ENCODE assay signal across 19 cellular contexts in genomic region chr17:76751416-76751993, GRCh38. TPM values are rescaled to one million over a fixed set of nuclear protein-coding genes. Genes with fewer than 3 reads are reported as not detected.
DNase-seq lines count a peak whose midpoint lies in the region; ATAC-seq, FAIRE-seq and TF ChIP-seq lines count a peak whose summit lies in the region.
"Had no signal": no experiment of that assay in that cellular context is flagged by ENCODE, and none has a peak within 500 bp of the region (broad histone marks: within the 10 kb centered on the region; RNA-seq: fewer than 3 reads in every experiment).

No MANE protein-coding gene starts in this region.

- no peaks in the 10 kb centered on the region for H3K27me3 ChIP-seq in HepG2 (ENCODE audit: control insufficient read depth in 1 of 2, insufficient read depth in 2 of 2, low read length in 2 of 2)
- H3K27me3 ChIP-seq in right lobe of liver, result no peaks in the 10 kb centered on the region
- H3K27me3 ChIP-seq in DOHH2 (ENCODE audit: control insufficient read depth, low read length), result no peaks in the 10 kb centered on the region
- H3K27me3 ChIP-seq: SJCRH30 had no signal

- CTCF ChIA-PET in HepG2 (lab: Yijun Ruan, JAX; ENCODE audit: low intra/inter-chr PET ratio, low total read pairs), result no interaction called here

- H3K4me1 ChIP-seq in HepG2 (ENCODE audit: insufficient read depth, low read length) (no peaks in the 10 kb centered on the region), right lobe of liver (no peaks in the 10 kb centered on the region), DOHH2 (ENCODE audit: control insufficient read depth, low read length) (peaks cover 6% of the 10 kb centered on the region)
- H3K4me1 ChIP-seq: SJCRH30 had no signal

- WGBS in HepG2 (ENCODE audit: low lambda C conversion rate), result 95% methylated on average over 3 of the region's 3 CpGs
- 81% methylated on average over 3 of the region's 3 CpGs for WGBS in right lobe of liver (ENCODE audit: insufficient coverage, low coverage, low lambda C conversion rate, missing lambda C conversion rate)

- FAIRE-seq in HepG2 (lab: Jason Lieb, UNC), result no peak
- FAIRE-seq: GM12892, H54 had no signal

- DNase-seq in HepG2 (ENCODE audit: low spot score) (no peak), right lobe of liver (no peak), pons (ENCODE audit: low spot score) (peak; percentile 12), medulla oblongata (ENCODE audit: extremely low spot score) (no peak), progenitor cell of endocrine pancreas (ENCODE audit: low spot score, unreplicated experiment) (no peak)
- no peak for DNase-seq in activated T-cell treated with anti-CD3 and anti-CD28 coated beads, Interleukin-2, amount 50 U/mL, for 48 hours
- DNase-seq: Calu3, HFFc6, NCI-H1436 treated with DMSO at 0.1 percent for 48 hours, NCI-H2029 treated with DMSO at 0.1 percent for 48 hours, NCI-H2171, NCI-H526, SJCRH30 had no signal

- H3K4me3 Mint-ChIP-seq in activated T-helper 17 cell treated with anti-CD3 and anti-CD28 coated beads, Interleukin-2, amount 50 U/mL, for 72 hours, result peak overlapping the region; percentile 95
- no peak overlapping the region for H3K4me3 Mint-ChIP-seq in progenitor cell of endocrine pancreas (ENCODE audit: low read depth)
- H3K4me3 Mint-ChIP-seq: CD14-positive monocyte, HFFc6 had no signal

- H3K36me3 Mint-ChIP-seq in activated T-helper 17 cell treated with anti-CD3 and anti-CD28 coated beads, Interleukin-2, amount 50 U/mL, for 72 hours (ENCODE audit: low read depth), result peaks cover 52% of the 10 kb centered on the region
- peaks cover 14% of the 10 kb centered on the region for H3K36me3 Mint-ChIP-seq in progenitor cell of endocrine pancreas (ENCODE audit: insufficient read depth)

- TF ChIP-seq CTCF in HepG2 (CRISPR knock-in tag; IDR thresholded peaks at IDR 0.05), result no peak
- TF ChIP-seq CTCF in right lobe of liver (IDR thresholded peaks at IDR 0.05), result no peak
- no peak for TF ChIP-seq CTCF in DOHH2 (IDR thresholded peaks at IDR 0.05; ENCODE audit: low read depth, low read length, poor library complexity, severe bottlenecking)
- TF ChIP-seq CTCF in progenitor cell of endocrine pancreas (IDR thresholded peaks at IDR 0.05; ENCODE audit: unreplicated experiment), result no peak

- H3K9me2 ChIP-seq in DOHH2 (replicated peaks; ENCODE audit: control insufficient read depth, low read length), result no peaks in the 10 kb centered on the region

- no peaks in the 10 kb centered on the region for H4K20me1 ChIP-seq in HepG2 (ENCODE audit: insufficient read depth, low read length)
- no peaks in the 10 kb centered on the region for H4K20me1 ChIP-seq in DOHH2 (ENCODE audit: control insufficient read depth, insufficient read depth, low read depth, low read length)

- POLR2A ChIA-PET in HepG2 (lab: Yijun Ruan, JAX), result no interaction called here

- H3K4me2 ChIP-seq in HepG2 (ENCODE audit: low read depth, low read length), result no peak overlapping the region
- 0 out of 2 replicates have a peak overlapping the region, but pooled peaks have one; percentile 19 for H3K4me2 ChIP-seq in DOHH2 (ENCODE audit: low read length)
- H3K4me2 ChIP-seq: KMS-11 had no signal

- H3K9me3 Mint-ChIP-seq in activated T-helper 17 cell treated with anti-CD3 and anti-CD28 coated beads, Interleukin-2, amount 50 U/mL, for 72 hours, result no peaks in the 10 kb centered on the region
- no peaks in the 10 kb centered on the region for H3K9me3 Mint-ChIP-seq in progenitor cell of endocrine pancreas (ENCODE audit: low read depth)
- H3K9me3 Mint-ChIP-seq: CD14-positive monocyte, HFFc6 had no signal

- TF ChIP-seq POLR2A in HepG2 (IDR thresholded peaks at IDR 0.05; ENCODE audit: insufficient read depth in 1 of 2, low read depth in 2 of 2, low read length in 2 of 2) (no peak), right lobe of liver (IDR thresholded peaks at IDR 0.05) (no peak)

- no peaks in the 10 kb centered on the region for H3F3A ChIP-seq in DOHH2 (ENCODE audit: control insufficient read depth, insufficient read depth)

- no peak for TF ChIP-seq RAD21 in HepG2 (CRISPR knock-in tag; IDR thresholded peaks at IDR 0.05)

- H2AFZ ChIP-seq in HepG2 (ENCODE audit: low read length), result no peak overlapping the region

- no peak overlapping the region for H3K4me3 ChIP-seq in HepG2 (replicated peaks in 1 of 3; ENCODE audit: insufficient read depth in 1 of 3, low read depth in 2 of 3, low read length in 3 of 3)
- H3K4me3 ChIP-seq in right lobe of liver, result no peak overlapping the region
- H3K4me3 ChIP-seq in DOHH2 (ENCODE audit: low read length), result no peak overlapping the region
- H3K4me3 ChIP-seq: SJCRH30 had no signal

- no peaks in the 10 kb centered on the region for H3K79me2 ChIP-seq in HepG2 (ENCODE audit: insufficient read depth, low read length)
- no peaks in the 10 kb centered on the region for H3K79me2 ChIP-seq in DOHH2 (ENCODE audit: control insufficient read depth, low read length)

- no peaks in the 10 kb centered on the region for H3K27me3 Mint-ChIP-seq in activated T-helper 17 cell treated with anti-CD3 and anti-CD28 coated beads, Interleukin-2, amount 50 U/mL, for 72 hours
- H3K27me3 Mint-ChIP-seq in progenitor cell of endocrine pancreas, result no peaks in the 10 kb centered on the region

- intact Hi-C loops in HepG2 (cut with micrococcal nuclease; ENCODE audit: unreplicated experiment), result no loop called here
- intact Hi-C loops in right lobe of liver (cut with DNase I), result no loop called here

- ATAC-seq in HepG2 (no peak), right lobe of liver (no peak)
- ATAC-seq in activated T-helper 17 cell treated with anti-CD3 and anti-CD28 coated beads, Interleukin-2, amount 50 U/mL, for 72 hours (replicated peaks), result no peak

- no peak overlapping the region for H3K27ac ChIP-seq in HepG2 (ENCODE audit: extremely low read length, insufficient read depth, low read length)
- no peak overlapping the region for H3K27ac ChIP-seq in right lobe of liver
- H3K27ac ChIP-seq in DOHH2 (ENCODE audit: low read depth, low read length), result no peak overlapping the region
- H3K27ac ChIP-seq: KMS-11, SJCRH30 had no signal

- no peak for TF ChIP-seq EP300 in HepG2 (IDR thresholded peaks at IDR 0.05; ENCODE audit: low read depth in 2 of 2, low read length in 2 of 2)
- TF ChIP-seq EP300 in HepG2 (CRISPR knock-in tag; IDR thresholded peaks at IDR 0.05; ENCODE audit: borderline replicate concordance), result no peak

- no TSS peak for BruUV-seq in HepG2 (replicated peaks; lab: Mats Ljungman, UMichigan)

- peak overlapping the region; percentile 98 for H3K27ac Mint-ChIP-seq in activated T-helper 17 cell treated with anti-CD3 and anti-CD28 coated beads, Interleukin-2, amount 50 U/mL, for 72 hours
- H3K27ac Mint-ChIP-seq in progenitor cell of endocrine pancreas, result no peak overlapping the region
- H3K27ac Mint-ChIP-seq: CD14-positive monocyte, HFFc6 had no signal

- no peak overlapping the region for H3K9ac ChIP-seq in HepG2 (ENCODE audit: insufficient read depth, low read depth, low read length)
- H3K9ac ChIP-seq: KMS-11 had no signal

- H3K4me1 Mint-ChIP-seq in activated T-helper 17 cell treated with anti-CD3 and anti-CD28 coated beads, Interleukin-2, amount 50 U/mL, for 72 hours, result peaks cover 16% of the 10 kb centered on the region
- H3K4me1 Mint-ChIP-seq in progenitor cell of endocrine pancreas (ENCODE audit: low read depth), result peaks cover 1% of the 10 kb centered on the region

- no peaks in the 10 kb centered on the region for H3K9me3 ChIP-seq in HepG2 (ENCODE audit: low read length)
- H3K9me3 ChIP-seq in right lobe of liver, result no peaks in the 10 kb centered on the region
- H3K9me3 ChIP-seq in DOHH2 (ENCODE audit: control insufficient read depth, insufficient read depth, low read length), result no peaks in the 10 kb centered on the region
- H3K9me3 ChIP-seq: SJCRH30 had no signal

- in situ Hi-C loops in HepG2 (cut with HindIII; ENCODE audit: extremely low pct_ligation_motif_present, low pct_unique_long_range_greater_than_20kb), result no loop called here

- H3K36me3 ChIP-seq in HepG2 (replicated peaks in 1 of 2; ENCODE audit: control insufficient read depth in 1 of 2, insufficient read depth in 2 of 2, low read length in 2 of 2) (peaks cover 5 to 22% of the 10 kb centered on the region in 2 experiments; a peak in 4 of 5 replicates), right lobe of liver (peaks cover 0 to 8% (median 4%) of the 10 kb centered on the region in 4 donors), DOHH2 (ENCODE audit: control insufficient read depth, low read length) (peaks cover 2% of the 10 kb centered on the region)

RNA-seq across cellular contexts. Expression of gene MFSD11, which starts 13.6 kb away (rescaled TPM):
- total RNA-seq in HepG2 (2016; rRNA removed; fragmentation: Illumina TruSeq; extraction: Trizol), result 19.4 and 36.3 TPM in 2 replicates
- total RNA-seq in HepG2 (2016; cell fraction: cytosol; rRNA removed; fragmentation: Illumina TruSeq; extraction: Trizol; ENCODE audit: low read depth), result 19.7 and 21.0 TPM in 2 replicates
- 17.3 and 35.0 TPM in 2 replicates for total RNA-seq in HepG2 (2016; cell fraction: insoluble cytoplasmic fraction; rRNA removed; fragmentation: Illumina TruSeq; extraction: Trizol)
- total RNA-seq in HepG2 (2016; cell fraction: membrane; rRNA removed; fragmentation: Illumina TruSeq; extraction: Trizol), result 17.5 and 20.2 TPM in 2 replicates
- total RNA-seq in HepG2 (2016; cell fraction: nucleus; rRNA removed; fragmentation: Illumina TruSeq; extraction: Trizol), result 39.1 and 44.6 TPM in 2 replicates
- 25.2 and 26.1 TPM in 2 replicates for polyA plus RNA-seq in HepG2 (2011; rRNA removed)
- polyA plus RNA-seq in HepG2 (2011; cell fraction: cytosol; rRNA removed), result 11.6 and 16.0 TPM in 2 replicates
- polyA plus RNA-seq in HepG2 (2011; cell fraction: nucleus; rRNA removed), result 59.2 and 64.8 TPM in 2 replicates
- 20.4 and 24.1 TPM in 2 replicates for polyA plus RNA-seq in HepG2 (2012)
- 5.8 and 6.2 TPM in 2 replicates for polyA plus RNA-seq in HepG2 (2016; cell fraction: cytosol; fragmentation: Illumina TruSeq; extraction: Trizol; ENCODE audit: low read depth)
- polyA plus RNA-seq in HepG2 (2016; cell fraction: insoluble cytoplasmic fraction; fragmentation: Illumina TruSeq; extraction: Trizol; ENCODE audit: low read depth), result 13.0 and 15.6 TPM in 2 replicates
- polyA plus RNA-seq in HepG2 (2016; cell fraction: membrane; fragmentation: Illumina TruSeq; extraction: Trizol; ENCODE audit: low read depth), result 9.2 and 11.8 TPM in 2 replicates
- polyA plus RNA-seq in HepG2 (2016; cell fraction: nucleus; fragmentation: Illumina TruSeq; extraction: Trizol; ENCODE audit: insufficient read depth, low read depth), result 60.1 and 68.2 TPM in 2 replicates
- polyA minus RNA-seq in HepG2 (2011; rRNA and poly(A)+ RNA removed; ENCODE audit: low replicate concordance), result 33.4 and 39.8 TPM in 2 replicates
- polyA minus RNA-seq in HepG2 (2011; cell fraction: cytosol; rRNA and poly(A)+ RNA removed), result 12.8 and 16.1 TPM in 2 replicates
- 36.3 and 51.1 TPM in 2 replicates for polyA minus RNA-seq in HepG2 (2011; cell fraction: nucleus; rRNA and poly(A)+ RNA removed)
- total RNA-seq in right lobe of liver, result 10 to 100 TPM in 5 of 6 experiments, 1 to 10 TPM in 1; 8.5 to 16.3 (median 15.3) TPM
- total RNA-seq in activated T-helper 17 cell treated with anti-CD3 and anti-CD28 coated beads, Interleukin-2, amount 50 U/mL, for 72 hours, result 10 to 100 TPM; 20.9 to 28.6 TPM
- 35.6 and 38.7 TPM in 2 replicates for total RNA-seq in progenitor cell of endocrine pancreas

RNA-seq across cellular contexts. Expression of gene SRSF2, which starts 14.4 kb away (rescaled TPM):
- 249 and 319 TPM in 2 replicates for total RNA-seq in HepG2 (2016; rRNA removed; fragmentation: Illumina TruSeq; extraction: Trizol)
- 103 and 114 TPM in 2 replicates for total RNA-seq in HepG2 (2016; cell fraction: cytosol; rRNA removed; fragmentation: Illumina TruSeq; extraction: Trizol; ENCODE audit: low read depth)
- total RNA-seq in HepG2 (2016; cell fraction: insoluble cytoplasmic fraction; rRNA removed; fragmentation: Illumina TruSeq; extraction: Trizol), result 260 and 312 TPM in 2 replicates
- 135 and 140 TPM in 2 replicates for total RNA-seq in HepG2 (2016; cell fraction: membrane; rRNA removed; fragmentation: Illumina TruSeq; extraction: Trizol)
- total RNA-seq in HepG2 (2016; cell fraction: nucleus; rRNA removed; fragmentation: Illumina TruSeq; extraction: Trizol), result 349 and 418 TPM in 2 replicates
- 306 and 308 TPM in 2 replicates for polyA plus RNA-seq in HepG2 (2011; rRNA removed)
- polyA plus RNA-seq in HepG2 (2011; cell fraction: cytosol; rRNA removed), result 103 and 169 TPM in 2 replicates
- 1,720 and 2,373 TPM in 2 replicates for polyA plus RNA-seq in HepG2 (2011; cell fraction: nucleus; rRNA removed)
- 214 and 282 TPM in 2 replicates for polyA plus RNA-seq in HepG2 (2012)
- 77.5 and 85.0 TPM in 2 replicates for polyA plus RNA-seq in HepG2 (2016; cell fraction: cytosol; fragmentation: Illumina TruSeq; extraction: Trizol; ENCODE audit: low read depth)
- 376 and 395 TPM in 2 replicates for polyA plus RNA-seq in HepG2 (2016; cell fraction: insoluble cytoplasmic fraction; fragmentation: Illumina TruSeq; extraction: Trizol; ENCODE audit: low read depth)
- polyA plus RNA-seq in HepG2 (2016; cell fraction: membrane; fragmentation: Illumina TruSeq; extraction: Trizol; ENCODE audit: low read depth), result 116 and 123 TPM in 2 replicates
- 776 and 819 TPM in 2 replicates for polyA plus RNA-seq in HepG2 (2016; cell fraction: nucleus; fragmentation: Illumina TruSeq; extraction: Trizol; ENCODE audit: insufficient read depth, low read depth)
- 243 and 377 TPM in 2 replicates for polyA minus RNA-seq in HepG2 (2011; rRNA and poly(A)+ RNA removed; ENCODE audit: low replicate concordance)
- polyA minus RNA-seq in HepG2 (2011; cell fraction: cytosol; rRNA and poly(A)+ RNA removed), result 59.7 and 82.4 TPM in 2 replicates
- polyA minus RNA-seq in HepG2 (2011; cell fraction: nucleus; rRNA and poly(A)+ RNA removed), result 526 and 551 TPM in 2 replicates
- total RNA-seq in right lobe of liver, result 100 to 1,000 TPM in 1 of 6 experiments, 10 to 100 TPM in 5; 62.4 to 106 (median 86.0) TPM
- 100 to 1,000 TPM; 254 to 438 TPM for total RNA-seq in activated T-helper 17 cell treated with anti-CD3 and anti-CD28 coated beads, Interleukin-2, amount 50 U/mL, for 72 hours
- total RNA-seq in progenitor cell of endocrine pancreas, result 265 and 276 TPM in 2 replicates

RNA-seq across cellular contexts. Expression of gene METTL23, which starts 24.9 kb away (rescaled TPM):
- total RNA-seq in HepG2 (2016; rRNA removed; fragmentation: Illumina TruSeq; extraction: Trizol) (39.7 and 39.9 TPM in 2 replicates), right lobe of liver (10 to 100 TPM; 16.0 to 25.0 (median 18.7) TPM), progenitor cell of endocrine pancreas (28.2 TPM in 2 replicates)
- total RNA-seq in HepG2 (2016; cell fraction: cytosol; rRNA removed; fragmentation: Illumina TruSeq; extraction: Trizol; ENCODE audit: low read depth), result 13.8 and 15.1 TPM in 2 replicates
- 40.1 and 40.8 TPM in 2 replicates for total RNA-seq in HepG2 (2016; cell fraction: insoluble cytoplasmic fraction; rRNA removed; fragmentation: Illumina TruSeq; extraction: Trizol)
- 23.4 and 26.9 TPM in 2 replicates for total RNA-seq in HepG2 (2016; cell fraction: membrane; rRNA removed; fragmentation: Illumina TruSeq; extraction: Trizol)
- 28.8 and 32.4 TPM in 2 replicates for total RNA-seq in HepG2 (2016; cell fraction: nucleus; rRNA removed; fragmentation: Illumina TruSeq; extraction: Trizol)
- polyA plus RNA-seq in HepG2 (2011; rRNA removed), result 85.4 and 104 TPM in 2 replicates
- 54.2 and 65.9 TPM in 2 replicates for polyA plus RNA-seq in HepG2 (2011; cell fraction: cytosol; rRNA removed)
- 68.9 and 70.3 TPM in 2 replicates for polyA plus RNA-seq in HepG2 (2011; cell fraction: nucleus; rRNA removed)
- polyA plus RNA-seq in HepG2 (2012), result 49.3 and 49.6 TPM in 2 replicates
- polyA plus RNA-seq in HepG2 (2016; cell fraction: cytosol; fragmentation: Illumina TruSeq; extraction: Trizol; ENCODE audit: low read depth), result 16.6 and 18.6 TPM in 2 replicates
- polyA plus RNA-seq in HepG2 (2016; cell fraction: insoluble cytoplasmic fraction; fragmentation: Illumina TruSeq; extraction: Trizol; ENCODE audit: low read depth), result 45.5 and 51.2 TPM in 2 replicates
- polyA plus RNA-seq in HepG2 (2016; cell fraction: membrane; fragmentation: Illumina TruSeq; extraction: Trizol; ENCODE audit: low read depth), result 22.2 and 23.6 TPM in 2 replicates
- polyA plus RNA-seq in HepG2 (2016; cell fraction: nucleus; fragmentation: Illumina TruSeq; extraction: Trizol; ENCODE audit: insufficient read depth, low read depth), result 60.8 and 67.8 TPM in 2 replicates
- polyA minus RNA-seq in HepG2 (2011; rRNA and poly(A)+ RNA removed; ENCODE audit: low replicate concordance), result 23.4 and 37.2 TPM in 2 replicates
- 17.2 and 17.6 TPM in 2 replicates for polyA minus RNA-seq in HepG2 (2011; cell fraction: cytosol; rRNA and poly(A)+ RNA removed)
- polyA minus RNA-seq in HepG2 (2011; cell fraction: nucleus; rRNA and poly(A)+ RNA removed), result 17.6 and 22.6 TPM in 2 replicates
- total RNA-seq in activated T-helper 17 cell treated with anti-CD3 and anti-CD28 coated beads, Interleukin-2, amount 50 U/mL, for 72 hours, result 10 to 100 TPM; 31.6 to 35.7 TPM

RNA-seq across cellular contexts. Expression of gene JMJD6, which starts 25.1 kb away (rescaled TPM):
- total RNA-seq in HepG2 (2016; rRNA removed; fragmentation: Illumina TruSeq; extraction: Trizol), result 41.0 and 49.1 TPM in 2 replicates
- total RNA-seq in HepG2 (2016; cell fraction: cytosol; rRNA removed; fragmentation: Illumina TruSeq; extraction: Trizol; ENCODE audit: low read depth), result 9.7 and 10.0 TPM in 2 replicates
- total RNA-seq in HepG2 (2016; cell fraction: insoluble cytoplasmic fraction; rRNA removed; fragmentation: Illumina TruSeq; extraction: Trizol), result 41.7 and 48.0 TPM in 2 replicates
- total RNA-seq in HepG2 (2016; cell fraction: membrane; rRNA removed; fragmentation: Illumina TruSeq; extraction: Trizol), result 15.3 and 17.9 TPM in 2 replicates
- 24.8 and 26.0 TPM in 2 replicates for total RNA-seq in HepG2 (2016; cell fraction: nucleus; rRNA removed; fragmentation: Illumina TruSeq; extraction: Trizol)
- polyA plus RNA-seq in HepG2 (2011; rRNA removed), result 33.6 and 36.0 TPM in 2 replicates
- 25.2 and 31.5 TPM in 2 replicates for polyA plus RNA-seq in HepG2 (2011; cell fraction: cytosol; rRNA removed)
- polyA plus RNA-seq in HepG2 (2011; cell fraction: nucleus; rRNA removed), result 43.8 and 48.7 TPM in 2 replicates
- polyA plus RNA-seq in HepG2 (2012), result 37.4 and 57.9 TPM in 2 replicates
- 7.4 and 7.7 TPM in 2 replicates for polyA plus RNA-seq in HepG2 (2016; cell fraction: cytosol; fragmentation: Illumina TruSeq; extraction: Trizol; ENCODE audit: low read depth)
- polyA plus RNA-seq in HepG2 (2016; cell fraction: insoluble cytoplasmic fraction; fragmentation: Illumina TruSeq; extraction: Trizol; ENCODE audit: low read depth), result 47.9 and 48.6 TPM in 2 replicates
- 11.8 and 11.9 TPM in 2 replicates for polyA plus RNA-seq in HepG2 (2016; cell fraction: membrane; fragmentation: Illumina TruSeq; extraction: Trizol; ENCODE audit: low read depth)
- 37.6 and 45.3 TPM in 2 replicates for polyA plus RNA-seq in HepG2 (2016; cell fraction: nucleus; fragmentation: Illumina TruSeq; extraction: Trizol; ENCODE audit: insufficient read depth, low read depth)
- 14.9 and 21.3 TPM in 2 replicates for polyA minus RNA-seq in HepG2 (2011; rRNA and poly(A)+ RNA removed; ENCODE audit: low replicate concordance)
- 13.4 and 16.7 TPM in 2 replicates for polyA minus RNA-seq in HepG2 (2011; cell fraction: cytosol; rRNA and poly(A)+ RNA removed)
- polyA minus RNA-seq in HepG2 (2011; cell fraction: nucleus; rRNA and poly(A)+ RNA removed), result 10.3 and 15.4 TPM in 2 replicates
- 10 to 100 TPM in 5 of 6 experiments, 1 to 10 TPM in 1; 10.0 to 15.8 (median 11.1) TPM for total RNA-seq in right lobe of liver
- total RNA-seq in activated T-helper 17 cell treated with anti-CD3 and anti-CD28 coated beads, Interleukin-2, amount 50 U/mL, for 72 hours, result 100 to 1,000 TPM in 1 of 2 donors, 10 to 100 TPM in 1; 99.1 to 144 TPM
- 24.1 and 25.6 TPM in 2 replicates for total RNA-seq in progenitor cell of endocrine pancreas

RNA-seq across cellular contexts. Expression of gene MXRA7, which starts 40.7 kb away (rescaled TPM):
- total RNA-seq in HepG2 (2016; rRNA removed; fragmentation: Illumina TruSeq; extraction: Trizol) (28.0 and 44.8 TPM in 2 replicates), right lobe of liver (10 to 100 TPM in 5 of 6 experiments, 1 to 10 TPM in 1; 7.7 to 25.4 (median 15.3) TPM), progenitor cell of endocrine pancreas (93.3 and 94.9 TPM in 2 replicates)
- total RNA-seq in HepG2 (2016; cell fraction: cytosol; rRNA removed; fragmentation: Illumina TruSeq; extraction: Trizol; ENCODE audit: low read depth), result 22.8 and 24.5 TPM in 2 replicates
- total RNA-seq in HepG2 (2016; cell fraction: insoluble cytoplasmic fraction; rRNA removed; fragmentation: Illumina TruSeq; extraction: Trizol), result 30.0 and 44.9 TPM in 2 replicates
- total RNA-seq in HepG2 (2016; cell fraction: membrane; rRNA removed; fragmentation: Illumina TruSeq; extraction: Trizol), result 51.0 and 58.7 TPM in 2 replicates
- total RNA-seq in HepG2 (2016; cell fraction: nucleus; rRNA removed; fragmentation: Illumina TruSeq; extraction: Trizol), result 30.0 and 37.9 TPM in 2 replicates
- 112 and 139 TPM in 2 replicates for polyA plus RNA-seq in HepG2 (2011; rRNA removed)
- 75.0 and 131 TPM in 2 replicates for polyA plus RNA-seq in HepG2 (2011; cell fraction: cytosol; rRNA removed)
- polyA plus RNA-seq in HepG2 (2011; cell fraction: nucleus; rRNA removed), result 36.3 and 45.0 TPM in 2 replicates
- polyA plus RNA-seq in HepG2 (2012), result 131 and 138 TPM in 2 replicates
- 36.6 and 41.1 TPM in 2 replicates for polyA plus RNA-seq in HepG2 (2016; cell fraction: cytosol; fragmentation: Illumina TruSeq; extraction: Trizol; ENCODE audit: low read depth)
- 37.7 and 42.0 TPM in 2 replicates for polyA plus RNA-seq in HepG2 (2016; cell fraction: insoluble cytoplasmic fraction; fragmentation: Illumina TruSeq; extraction: Trizol; ENCODE audit: low read depth)
- 56.2 and 59.4 TPM in 2 replicates for polyA plus RNA-seq in HepG2 (2016; cell fraction: membrane; fragmentation: Illumina TruSeq; extraction: Trizol; ENCODE audit: low read depth)
- polyA plus RNA-seq in HepG2 (2016; cell fraction: nucleus; fragmentation: Illumina TruSeq; extraction: Trizol; ENCODE audit: insufficient read depth, low read depth), result 59.5 and 60.5 TPM in 2 replicates
- polyA minus RNA-seq in HepG2 (2011; rRNA and poly(A)+ RNA removed; ENCODE audit: low replicate concordance), result 21.9 and 76.0 TPM in 2 replicates
- 38.4 and 70.8 TPM in 2 replicates for polyA minus RNA-seq in HepG2 (2011; cell fraction: cytosol; rRNA and poly(A)+ RNA removed)
- 18.8 and 29.5 TPM in 2 replicates for polyA minus RNA-seq in HepG2 (2011; cell fraction: nucleus; rRNA and poly(A)+ RNA removed)
- 1 to 10 TPM; 7.3 to 7.4 TPM for total RNA-seq in activated T-helper 17 cell treated with anti-CD3 and anti-CD28 coated beads, Interleukin-2, amount 50 U/mL, for 72 hours
